8 cellular contexts compared by ENCODE assay signal in genomic region chr19:47232422-47233211, GRCh38. TPM values are rescaled to one million over a fixed set of nuclear protein-coding genes. Genes with fewer than 3 reads are reported as not detected.
DNase-seq lines count a peak whose midpoint lies in the region; ATAC-seq and TF ChIP-seq lines count a peak whose summit lies in the region.

No MANE protein-coding gene starts in this region.

- peaks cover 14 to 21% (median 18%) of the 10 kb centered on the region in 3 donors for H3K4me1 Mint-ChIP-seq in naive B cell

- no peak for TF ChIP-seq CTCF in NB4 (IDR thresholded peaks at IDR 0.05; ENCODE audit: low read depth, low read length)
- TF ChIP-seq CTCF in breast epithelium (IDR thresholded peaks at IDR 0.05): no peak

- H3K27ac ChIP-seq in breast epithelium: peak overlapping the region; percentile 99 to 100

- no peaks in the 10 kb centered on the region for H3K36me3 ChIP-seq in breast epithelium

- intact Hi-C loops in breast epithelium (cut with DNase I; ENCODE audit: low total_unique reads) (loop anchor here (1.0 kb wide), 1 partner anchor 15 kb away; no protein-coding TSS in a partner anchor), posterior vena cava (cut with DNase I) (no loop called here)

- peak overlapping the region; percentile 34 to 94 (median 81) for H3K27ac Mint-ChIP-seq in naive B cell

- H3K9me3 Mint-ChIP-seq in naive B cell: no peaks in the 10 kb centered on the region

- H3K4me1 ChIP-seq in breast epithelium: peaks cover 0 to 7% of the 10 kb centered on the region in 2 donors

- DNase-seq in NB4 (ENCODE audit: low read depth): peak; percentile 54
- DNase-seq in breast epithelium (ENCODE audit: low spot score in 2 of 2): peak in 1 of 2 donors; percentile 67
- DNase-seq in naive B cell: peak; percentile 37
- no peak for DNase-seq in NOMO-1 treated with dmso at 0.1 percent for 144 hours (lab: John Stamatoyannopoulos, UW; ENCODE audit: unreplicated experiment)
- no peak for DNase-seq in NCI-H2196 treated with DMSO at 0.1 percent for 48 hours (lab: John Stamatoyannopoulos, UW; ENCODE audit: unreplicated experiment)
- DNase-seq in posterior vena cava (ENCODE audit: low spot score): no peak
- no peak for DNase-seq in NCI-H1694 treated with DMSO at 0.1 percent for 48 hours (lab: John Stamatoyannopoulos, UW)

- no peaks in the 10 kb centered on the region for H3K27me3 ChIP-seq in breast epithelium

- no peaks in the 10 kb centered on the region for H3K36me3 Mint-ChIP-seq in naive B cell

- H3K4me3 ChIP-seq in GM08714 (ENCODE audit: low read length) (peak overlapping the region; percentile 54; the same call in 1 of the 2 replicates), NB4 (ENCODE audit: low read depth, low read length) (no peak overlapping the region), breast epithelium (peak overlapping the region; percentile 26 to 99 (median 98))

- H3K9me3 ChIP-seq in breast epithelium: no peaks in the 10 kb centered on the region

- TF ChIP-seq POLR2A in NB4 (IDR thresholded peaks at IDR 0.05; ENCODE audit: extremely low read depth, insufficient read length) (no peak), breast epithelium (IDR thresholded peaks at IDR 0.05) (no peak)

- peak overlapping the region; percentile 1 to 82 (median 75) for H3K4me3 Mint-ChIP-seq in naive B cell

- no peak for ATAC-seq in naive B cell (ENCODE audit: low read depth in 2 of 2)

- H3K27me3 Mint-ChIP-seq in naive B cell: peaks cover 0 to 14% (median 4%) of the 10 kb centered on the region in 3 donors

RNA-seq across cellular contexts. Expression of gene BBC3, which starts 1.6 kb away (rescaled TPM):
- total RNA-seq in breast epithelium: 1 to 10 TPM; 4.5 to 7.5 (median 6.4) TPM
- polyA plus RNA-seq in naive B cell (ENCODE audit: low read depth in 6 of 6): 1 to 10 TPM in 2 of 6 donors, under 1 TPM in 4; 0.32 to 1.4 (median 0.70) TPM
- total RNA-seq in posterior vena cava: 1 to 10 TPM; 3.7 to 4.2 TPM

RNA-seq across cellular contexts. Expression of gene CCDC9, which starts 23.7 kb away (rescaled TPM):
- total RNA-seq in breast epithelium: 10 to 100 TPM in 2 of 3 donors, 1 to 10 TPM in 1; 9.4 to 15.1 (median 14.8) TPM
- polyA plus RNA-seq in naive B cell (ENCODE audit: low read depth in 6 of 6): 10 to 100 TPM in 2 of 6 donors, 1 to 10 TPM in 4; 7.8 to 13.2 (median 8.8) TPM
- total RNA-seq in posterior vena cava: 10 to 100 TPM; 31.6 to 33.5 TPM

RNA-seq across cellular contexts. Expression of gene INAFM1, which starts 42.1 kb away (rescaled TPM):
- 10 to 100 TPM in 1 of 3 donors, 1 to 10 TPM in 2; 5.3 to 10.5 (median 7.2) TPM for total RNA-seq in breast epithelium
- polyA plus RNA-seq in naive B cell (ENCODE audit: low read depth in 6 of 6): 1 to 10 TPM; 3.9 to 7.7 (median 5.6) TPM
- 10 to 100 TPM; 28.2 to 38.6 TPM for total RNA-seq in posterior vena cava

Comparison
In these comparisons a context has a peak if more than half of its experiments do, and no peak if none do; other contexts are left out.
1. DNase-seq: peak in NB4 (single experiment) and naive B cell (single experiment); none in NOMO-1 treated with dmso at 0.1 percent for 144 hours (single experiment), NCI-H2196 treated with DMSO at 0.1 percent for 48 hours (single experiment), posterior vena cava (single experiment) and NCI-H1694 treated with DMSO at 0.1 percent for 48 hours (single experiment).